17 cellular contexts compared by ENCODE assay signal in genomic region chr4:118898684-118899138, GRCh38. TPM values are rescaled to one million over a fixed set of nuclear protein-coding genes. Genes with fewer than 3 reads are reported as not detected.
DNase-seq lines count a peak whose midpoint lies in the region; ATAC-seq and TF ChIP-seq lines count a peak whose summit lies in the region.
"Had no signal": no experiment of that assay in that cellular context is flagged by ENCODE, and none has a peak within 500 bp of the region (broad histone marks: within the 10 kb centered on the region; RNA-seq: fewer than 3 reads in every experiment).

No MANE protein-coding gene starts in this region.

- no peaks in the 10 kb centered on the region for H3K27me3 ChIP-seq in cardiac muscle cell
- H3K27me3 ChIP-seq in transverse colon = no peaks in the 10 kb centered on the region

- H3K36me3 Mint-ChIP-seq in MCF 10A (ENCODE audit: insufficient read depth, unreplicated experiment) (no peaks in the 10 kb centered on the region), T-cell (no peaks in the 10 kb centered on the region)
- H3K36me3 Mint-ChIP-seq: CD4-positive, alpha-beta memory T cell had no signal

- H3K4me1 ChIP-seq in cardiac muscle cell (ENCODE audit: low read depth) (peaks cover 37% of the 10 kb centered on the region), transverse colon (peaks cover 0 to 13% (median 5%) of the 10 kb centered on the region in 4 donors)

- in situ Hi-C loops in transverse colon (cut with MboI; ENCODE audit: low pct_ligation_motif_present in 1 of 4, low pct_unique_long_range_greater_than_20kb in 1 of 4, low sequenced_read_pairs in 3 of 4) = loop anchor here in 3 of 4 donors (10.0 to 25.0 kb wide), 3 partner anchors 124 to 136 kb away; no protein-coding TSS in a partner anchor

- no peak for TF ChIP-seq EP300 in transverse colon (IDR thresholded peaks at IDR 0.05; ENCODE audit: low read depth)

- WGBS in transverse colon (ENCODE audit: low coverage in 1 of 2), 2 donors = 67 to 72% methylated on average over 3 to 6 of the region's 6 CpGs

- H3K4me3 ChIP-seq in cardiac muscle cell = no peak overlapping the region
- H3K4me3 ChIP-seq in transverse colon = no peak overlapping the region

- H3K9me3 Mint-ChIP-seq in MCF 10A (ENCODE audit: unreplicated experiment) (no peaks in the 10 kb centered on the region), T-cell (no peaks in the 10 kb centered on the region)
- H3K9me3 Mint-ChIP-seq: activated CD4-positive, alpha-beta T cell treated with anti-CD3 and anti-CD28 coated beads, Interleukin-2, amount 10 ng/mL, durations not matched to agents 7 days and 5 days; CD4-positive, alpha-beta memory T cell had no signal

- DNase-seq in MCF 10A (ENCODE audit: unreplicated experiment) = no peak
- peak in 1 of 2 donors; percentile 76 for DNase-seq in cardiac muscle cell (ENCODE audit: low read depth in 1 of 2, low spot score in 1 of 2)
- DNase-seq in posterior vena cava (ENCODE audit: low spot score) = peak; percentile 79
- DNase-seq in transverse colon = no peak
- DNase-seq in T-cell = no peak
- DNase-seq in activated gamma-delta T cell treated with Interleukin-2 at 50 U/mL for 16 hours = no peak
- no peak for DNase-seq in activated CD8-positive, alpha-beta memory T cell treated with anti-CD3 and anti-CD28 coated beads, Interleukin-2, amount 50 U/mL, for 4 hours
- DNase-seq: activated CD4-positive, alpha-beta T cell treated with anti-CD3 and anti-CD28 coated beads, Interleukin-2, amount 10 ng/mL, durations not matched to agents 7 days and 5 days; CD4-positive, alpha-beta memory T cell; DMS153; GF-D8; GOT3; NCI-H748 treated with DMSO at 0.1 percent for 48 hours; SIG-M5; stimulated activated naive CD4-positive, alpha-beta T cell; trophoblast cell had no signal

- TF ChIP-seq CTCF in MCF 10A (IDR thresholded peaks at IDR 0.05; ENCODE audit: unreplicated experiment) (no peak), cardiac muscle cell (IDR thresholded peaks at IDR 0.05; ENCODE audit: low read depth, low read length) (no peak), transverse colon (IDR thresholded peaks at IDR 0.05) (no peak)

- no peak overlapping the region for H3K4me3 Mint-ChIP-seq in MCF 10A (ENCODE audit: unreplicated experiment)
- no peak overlapping the region for H3K4me3 Mint-ChIP-seq in T-cell
- H3K4me3 Mint-ChIP-seq: activated CD4-positive, alpha-beta T cell treated with anti-CD3 and anti-CD28 coated beads, Interleukin-2, amount 10 ng/mL, durations not matched to agents 7 days and 5 days; CD4-positive, alpha-beta memory T cell had no signal

- no peak for TF ChIP-seq POLR2A in transverse colon (IDR thresholded peaks at IDR 0.05)

- H3K27ac ChIP-seq in cardiac muscle cell (peak overlapping the region; percentile 92), transverse colon (peak overlapping the region; percentile 74 to 87 (median 81))

- no peaks in the 10 kb centered on the region for H3K36me3 ChIP-seq in cardiac muscle cell
- H3K36me3 ChIP-seq in transverse colon = no peaks in the 10 kb centered on the region

- no TSS peak for BruUV-seq in MCF 10A (replicated peaks; lab: Mats Ljungman, UMichigan)

- CTCF ChIA-PET in MCF 10A (lab: Yijun Ruan, JAX) (interaction anchor here (0.6 to 1.2 kb wide), 3 partner anchors 8 to 371 kb away, joined by 3 to 5 read pairs (median 3); no protein-coding TSS in a partner anchor), T-cell (lab: Charles Lee) (no interaction called here)

- H3K27ac Mint-ChIP-seq in MCF 10A (ENCODE audit: low read depth, unreplicated experiment) (peak overlapping the region; percentile 59), T-cell (no peak overlapping the region)
- H3K27ac Mint-ChIP-seq: activated CD4-positive, alpha-beta T cell treated with anti-CD3 and anti-CD28 coated beads, Interleukin-2, amount 10 ng/mL, durations not matched to agents 7 days and 5 days; CD4-positive, alpha-beta memory T cell had no signal

- H3K27me3 Mint-ChIP-seq in MCF 10A (ENCODE audit: insufficient read depth, unreplicated experiment) (no peaks in the 10 kb centered on the region), T-cell (peaks cover 7 to 14% of the 10 kb centered on the region in 2 donors)

- ATAC-seq in T-cell (replicated peaks in 1 of 4) (no peak), GM18870 (IDR thresholded peaks at IDR 0.05; ENCODE audit: unreplicated experiment) (no peak)

- intact Hi-C loops in MCF 10A (cut with micrococcal nuclease) (no loop called here), posterior vena cava (cut with DNase I) (loop anchor here (5.0 to 10.0 kb wide), 2 partner anchors 69 to 124 kb away; no protein-coding TSS in a partner anchor), transverse colon (cut with DNase I; ENCODE audit: low total_unique reads) (loop anchor here (10.0 kb wide), 2 partner anchors 66 to 154 kb away; no protein-coding TSS in a partner anchor)

- H3K4me1 Mint-ChIP-seq in MCF 10A (ENCODE audit: insufficient read depth, unreplicated experiment) (no peaks in the 10 kb centered on the region), T-cell (no peaks in the 10 kb centered on the region)
- H3K4me1 Mint-ChIP-seq: activated CD4-positive, alpha-beta T cell treated with anti-CD3 and anti-CD28 coated beads, Interleukin-2, amount 10 ng/mL, durations not matched to agents 7 days and 5 days; CD4-positive, alpha-beta memory T cell had no signal

- POLR2A ChIA-PET in MCF 10A (lab: Yijun Ruan, JAX) (interaction anchor here (0.6 kb wide), 1 partner anchor 48 kb away, joined by 3 read pairs; no protein-coding TSS in a partner anchor), T-cell (lab: Charles Lee) (no interaction called here)

- H3K9me3 ChIP-seq in cardiac muscle cell (ENCODE audit: low read depth) (no peaks in the 10 kb centered on the region), transverse colon (no peaks in the 10 kb centered on the region)

RNA-seq across cellular contexts. Expression of gene SYNPO2, which starts 10.1 kb away (rescaled TPM):
- total RNA-seq in MCF 10A (2022) (0.42 and 0.61 TPM in 2 replicates), cardiac muscle cell (35.6 and 43.5 TPM in 2 replicates), posterior vena cava (1,000 to 10,000 TPM in 1 of 2 donors, 100 to 1,000 TPM in 1; 960 to 1,079 TPM), transverse colon (100 to 1,000 TPM in 3 of 4 donors, 10 to 100 TPM in 1; 99.7 to 400 (median 145) TPM), T-cell (1 to 10 TPM in 3 of 5 donors, under 1 TPM in 2; 0.21 to 1.6 (median 1.2) TPM)
- polyA plus RNA-seq in cardiac muscle cell = 10.0 and 14.7 TPM in 2 replicates

Comparison
In these comparisons a context has a peak if more than half of its experiments do, and no peak if none do; other contexts are left out.
1. RNA of gene SYNPO2, which starts 10.1 kb away (total RNA-seq): 960 to 1,079 TPM in posterior vena cava, 99.7 to 400 TPM in transverse colon and 35.6 to 43.5 TPM in cardiac muscle cell; 0.21 to 1.6 TPM in T-cell and 0.42 to 0.61 TPM in MCF 10A; every median in the first group is over 10 times any median in the second.